In the genomic region with DNA sequence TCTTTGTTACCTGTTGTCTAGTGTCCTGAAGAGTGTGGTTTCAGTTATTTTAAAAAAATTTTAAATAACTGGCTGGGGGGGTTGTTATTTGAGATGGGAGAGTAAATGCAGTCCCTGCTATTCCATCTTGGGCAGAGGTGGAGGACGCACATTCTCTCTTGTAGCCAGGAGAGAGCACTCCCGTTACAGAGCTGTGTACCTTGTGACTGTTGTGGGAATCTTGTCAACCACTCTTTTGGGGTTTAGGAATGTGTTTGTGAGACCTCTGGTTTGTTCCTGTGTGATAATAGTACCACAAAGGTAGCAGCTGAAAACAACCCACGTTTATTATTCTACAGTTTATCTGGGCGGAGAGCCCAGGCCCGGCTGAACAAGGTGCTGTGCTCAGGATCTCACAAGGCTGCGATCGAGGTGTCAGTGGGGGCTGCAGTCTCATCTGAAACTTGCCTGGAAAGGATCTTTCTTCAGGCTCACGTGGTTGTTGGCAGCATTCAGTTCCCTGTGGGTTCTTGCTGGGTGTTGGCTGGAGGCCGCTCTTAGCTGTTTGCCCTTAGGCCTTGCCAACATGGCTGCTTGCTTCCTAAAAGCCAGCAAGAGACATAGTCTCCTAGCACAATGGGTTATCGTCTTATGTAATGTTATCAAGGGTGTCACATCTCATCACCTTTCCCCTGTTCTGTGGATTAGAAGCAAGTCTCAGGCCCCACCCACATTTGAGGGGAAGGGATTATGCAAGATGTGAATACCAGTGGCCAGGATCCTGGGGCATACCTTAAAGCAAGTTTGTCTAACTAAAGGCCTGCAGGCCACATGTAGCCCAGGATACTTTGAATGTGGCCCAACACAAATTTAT, we compare ENCODE assay signal across 31 cellular contexts. TPM values are rescaled to one million over a fixed set of nuclear protein-coding genes. Genes with fewer than 3 reads are reported as not detected.
DNase-seq lines count a peak whose midpoint lies in the region; ATAC-seq and TF ChIP-seq lines count a peak whose summit lies in the region.
"Had no signal": no experiment of that assay in that cellular context is flagged by ENCODE, and none has a peak within 500 bp of the region (broad histone marks: within the 10 kb centered on the region; RNA-seq: fewer than 3 reads in every experiment).

No MANE protein-coding gene starts in this region.

- DNase-seq in Right ventricle myocardium superior (no peak), cardiac septum (ENCODE audit: low spot score) (no peak), fibroblast of villous mesenchyme (ENCODE audit: low read depth) (peak; percentile 20), trophoblast cell (peak; percentile 96), NCI-H2171 treated with DMSO at 0.1 percent for 48 hours (lab: John Stamatoyannopoulos, UW) (no peak)
- no peak for DNase-seq in activated T-helper 2 cell treated with anti-CD3 and anti-CD28 coated beads, Interferon-gamma antibody, Interleukin-2, Interleukin-4, amounts not matched to agents 10 μg/mL and 5 μg/mL and 100 μg/mL, durations not matched to agents 14 hours and 24 hours and 36 hours (ENCODE audit: low spot score)
- no peak for DNase-seq in activated T-cell treated with anti-CD3 and anti-CD28 coated beads, Interleukin-2, amount 50 U/mL, for 72 hours
- DNase-seq: activated CD4-positive, alpha-beta T cell treated with anti-CD3 and anti-CD28 coated beads, Interleukin-2, amount 50 U/mL, for 4 hours; activated CD8-positive, alpha-beta memory T cell treated with anti-CD3 and anti-CD28 coated beads, Interleukin-2, amount 50 U/mL, for 48 hours; activated naive CD4-positive, alpha-beta T cell treated with anti-CD3 and anti-CD28 coated beads for 36 hours; anterior cingulate cortex; BE2C; Caco-2; H7; hippocampal formation; KG1; NCI-H1092 treated with DMSO at 0.1 percent for 48 hours; NCI-H2081 treated with DMSO at 0.1 percent for 48 hours; NCI-H510A treated with DMSO at 0.1 percent for 48 hours; NK-92 treated with Interleukin-12 subunit alpha and Interleukin-12 subunit beta, amount 100 ng/mL, for 24 hours; pancreas; SK-N-SH; stimulated activated naive CD4-positive, alpha-beta T cell treated with Interleukin-2 at 50 U/mL for 16 hours had no signal

- H2AFZ ChIP-seq in trophoblast cell (ENCODE audit: insufficient read depth, low read length, poor library complexity) = no peak overlapping the region

- no peak overlapping the region for H4K91ac ChIP-seq in trophoblast cell (ENCODE audit: low read depth, low read length)

- peaks cover 1% of the 10 kb centered on the region for H3K9me3 ChIP-seq in trophoblast cell (ENCODE audit: insufficient read depth, low read depth, low read length)
- H3K9me3 ChIP-seq: pancreas had no signal

- H2BK120ac ChIP-seq in trophoblast cell (ENCODE audit: insufficient read depth, low read length, poor library complexity) = no peak overlapping the region

- no peak overlapping the region for H3K23ac ChIP-seq in trophoblast cell (ENCODE audit: low read length)

- H2AK5ac ChIP-seq in trophoblast cell (ENCODE audit: low read length) = no peak overlapping the region

- H3K79me1 ChIP-seq in trophoblast cell (ENCODE audit: low read length) = no peaks in the 10 kb centered on the region

- H3K27ac Mint-ChIP-seq in activated T-helper 2 cell treated with anti-CD3 and anti-CD28 coated beads, Interferon-gamma antibody, Interleukin-2, Interleukin-4, amounts not matched to agents 10 μg/mL and 5 μg/mL and 100 μg/mL, durations not matched to agents 14 hours and 24 hours and 36 hours = no peak overlapping the region
- H3K27ac Mint-ChIP-seq in activated T-cell treated with anti-CD3 and anti-CD28 coated beads, Interleukin-2, amount 50 U/mL, for 72 hours = no peak overlapping the region
- H3K27ac Mint-ChIP-seq: activated naive CD4-positive, alpha-beta T cell treated with anti-CD3 and anti-CD28 coated beads for 36 hours; natural killer cell treated with Interleukin-12 subunit alpha and Interleukin-12 subunit beta and Interleukin-15 and Interleukin-18, amount 100 ng/mL, for 72 hours had no signal

- no peak overlapping the region for H3K4ac ChIP-seq in trophoblast cell (ENCODE audit: low read depth, low read length)

- H2BK5ac ChIP-seq in trophoblast cell (ENCODE audit: low read depth, low read length, poor library complexity) = no peak overlapping the region

- no CpG with 5 or more reads among the region's 10 CpGs for WGBS in trophoblast cell (ENCODE audit: extremely low coverage, insufficient coverage, insufficient read length)

- peak; percentile 36 for ATAC-seq in Right ventricle myocardium superior (ENCODE audit: poor library complexity)
- no peak for ATAC-seq in GM19463 (IDR thresholded peaks at IDR 0.05; ENCODE audit: unreplicated experiment)
- no peak for ATAC-seq in activated T-cell treated with anti-CD3 and anti-CD28 coated beads, Interleukin-2, amount 50 U/mL, for 72 hours (replicated peaks in 1 of 2)
- ATAC-seq: natural killer cell treated with Interleukin-12 subunit alpha and Interleukin-12 subunit beta and Interleukin-15 and Interleukin-18, amount 100 ng/mL, for 72 hours; pancreas had no signal

- H3K4me3 ChIP-seq in fibroblast of villous mesenchyme (ENCODE audit: low read depth, low read length) (no peak overlapping the region), trophoblast cell (ENCODE audit: low read depth, low read length) (no peak overlapping the region)
- H3K4me3 ChIP-seq: pancreas had no signal

- peaks cover 19 to 31% of the 10 kb centered on the region in 2 experiments for H3K36me3 ChIP-seq in trophoblast cell (ENCODE audit: control insufficient read depth in 1 of 2, insufficient read depth in 2 of 2, low read length in 2 of 2)

- H3K4me3 Mint-ChIP-seq in activated T-helper 2 cell treated with anti-CD3 and anti-CD28 coated beads, Interferon-gamma antibody, Interleukin-2, Interleukin-4, amounts not matched to agents 10 μg/mL and 5 μg/mL and 100 μg/mL, durations not matched to agents 14 hours and 24 hours and 36 hours (ENCODE audit: low read depth) = no peak overlapping the region
- no peak overlapping the region for H3K4me3 Mint-ChIP-seq in activated T-cell treated with anti-CD3 and anti-CD28 coated beads, Interleukin-2, amount 50 U/mL, for 72 hours
- H3K4me3 Mint-ChIP-seq: activated naive CD4-positive, alpha-beta T cell treated with anti-CD3 and anti-CD28 coated beads for 36 hours; natural killer cell treated with Interleukin-12 subunit alpha and Interleukin-12 subunit beta and Interleukin-15 and Interleukin-18, amount 100 ng/mL, for 72 hours had no signal

- no peak for TF ChIP-seq CTCF in fibroblast of villous mesenchyme (IDR thresholded peaks at IDR 0.05; ENCODE audit: insufficient read depth, low read depth, low read length)

- H3K27me3 Mint-ChIP-seq in activated T-helper 2 cell treated with anti-CD3 and anti-CD28 coated beads, Interferon-gamma antibody, Interleukin-2, Interleukin-4, amounts not matched to agents 10 μg/mL and 5 μg/mL and 100 μg/mL, durations not matched to agents 14 hours and 24 hours and 36 hours (ENCODE audit: low read depth) = no peaks in the 10 kb centered on the region
- H3K27me3 Mint-ChIP-seq in activated T-cell treated with anti-CD3 and anti-CD28 coated beads, Interleukin-2, amount 50 U/mL, for 72 hours (ENCODE audit: low read depth) = no peaks in the 10 kb centered on the region
- H3K27me3 Mint-ChIP-seq: natural killer cell treated with Interleukin-12 subunit alpha and Interleukin-12 subunit beta and Interleukin-15 and Interleukin-18, amount 100 ng/mL, for 72 hours had no signal

- no peaks in the 10 kb centered on the region for H3K79me2 ChIP-seq in trophoblast cell (ENCODE audit: control insufficient read depth, insufficient read depth, low read length, poor library complexity)

- no peak overlapping the region for H4K8ac ChIP-seq in trophoblast cell (ENCODE audit: low read depth, low read length)

- H3K27ac ChIP-seq in trophoblast cell (ENCODE audit: low read depth, low read length) = no peak overlapping the region
- H3K27ac ChIP-seq: pancreas had no signal

- H2BK12ac ChIP-seq in trophoblast cell (ENCODE audit: low read length) = no peak overlapping the region

- intact Hi-C loops in Right ventricle myocardium superior (cut with DNase I) = loop anchor here (10.0 kb wide), 1 partner anchor 161 kb away; no protein-coding TSS in a partner anchor
- intact Hi-C loops in cardiac septum (cut with DNase I) = no loop called here
- intact Hi-C loops in activated T-helper 2 cell treated with anti-CD3 and anti-CD28 coated beads, Interferon-gamma antibody, Interleukin-2, Interleukin-4, amounts not matched to agents 10 μg/mL and 5 μg/mL and 100 μg/mL, durations not matched to agents 14 hours and 24 hours and 36 hours (cut with micrococcal nuclease) = no loop called here

- no peaks in the 10 kb centered on the region for H3K27me3 ChIP-seq in trophoblast cell (ENCODE audit: insufficient read depth, low read length)
- H3K27me3 ChIP-seq: BE2C, pancreas had no signal

- no peak overlapping the region for H4K12ac ChIP-seq in trophoblast cell (ENCODE audit: low read depth, low read length)

- H3K9ac ChIP-seq in trophoblast cell (ENCODE audit: low read length) = no peak overlapping the region
- H3K9ac ChIP-seq: SK-N-SH had no signal

- H3K4me1 Mint-ChIP-seq in activated T-helper 2 cell treated with anti-CD3 and anti-CD28 coated beads, Interferon-gamma antibody, Interleukin-2, Interleukin-4, amounts not matched to agents 10 μg/mL and 5 μg/mL and 100 μg/mL, durations not matched to agents 14 hours and 24 hours and 36 hours (ENCODE audit: low read depth) = no peaks in the 10 kb centered on the region
- H3K4me1 Mint-ChIP-seq in activated T-cell treated with anti-CD3 and anti-CD28 coated beads, Interleukin-2, amount 50 U/mL, for 72 hours (ENCODE audit: low read depth) = no peaks in the 10 kb centered on the region

- H3K4me1 ChIP-seq in trophoblast cell (ENCODE audit: control insufficient read depth in 1 of 2, insufficient read depth in 2 of 2, low read length in 2 of 2) = no peaks in the 10 kb centered on the region
- H3K4me1 ChIP-seq: BE2C, Caco-2, pancreas had no signal

- H3K14ac ChIP-seq in trophoblast cell (ENCODE audit: low read length) = no peak overlapping the region

- H3K18ac ChIP-seq in trophoblast cell (ENCODE audit: low read length) = no peak overlapping the region

- peaks cover 25% of the 10 kb centered on the region for H3K9me3 Mint-ChIP-seq in activated T-helper 2 cell treated with anti-CD3 and anti-CD28 coated beads, Interferon-gamma antibody, Interleukin-2, Interleukin-4, amounts not matched to agents 10 μg/mL and 5 μg/mL and 100 μg/mL, durations not matched to agents 14 hours and 24 hours and 36 hours
- H3K9me3 Mint-ChIP-seq in activated T-cell treated with anti-CD3 and anti-CD28 coated beads, Interleukin-2, amount 50 U/mL, for 72 hours = peaks cover 6 to 7% of the 10 kb centered on the region in 2 donors

- peaks cover 96% of the 10 kb centered on the region for H3K36me3 Mint-ChIP-seq in activated T-helper 2 cell treated with anti-CD3 and anti-CD28 coated beads, Interferon-gamma antibody, Interleukin-2, Interleukin-4, amounts not matched to agents 10 μg/mL and 5 μg/mL and 100 μg/mL, durations not matched to agents 14 hours and 24 hours and 36 hours (ENCODE audit: low read depth)
- H3K36me3 Mint-ChIP-seq in activated T-cell treated with anti-CD3 and anti-CD28 coated beads, Interleukin-2, amount 50 U/mL, for 72 hours (ENCODE audit: insufficient read depth in 2 of 2) = peaks cover 17 to 61% of the 10 kb centered on the region in 2 donors

- H3K4me2 ChIP-seq in trophoblast cell (ENCODE audit: low read length) = no peak overlapping the region
- H3K4me2 ChIP-seq: SK-N-SH had no signal

RNA-seq across cellular contexts. Expression of a gene that starts 20.6 kb away (rescaled TPM):
- total RNA-seq in Right ventricle myocardium superior = 13.5 TPM
- total RNA-seq in cardiac septum = 12.3 TPM
- total RNA-seq in fibroblast of villous mesenchyme = 9.9 and 14.2 TPM in 2 replicates
- polyA plus RNA-seq in trophoblast cell (2013) = 6.2 and 6.6 TPM in 2 replicates
- total RNA-seq in activated T-helper 2 cell treated with anti-CD3 and anti-CD28 coated beads, Interferon-gamma antibody, Interleukin-2, Interleukin-4, amounts not matched to agents 10 μg/mL and 5 μg/mL and 100 μg/mL, durations not matched to agents 14 hours and 24 hours and 36 hours = 31.3 and 31.6 TPM in 2 replicates
- total RNA-seq in activated T-cell treated with anti-CD3 and anti-CD28 coated beads, Interleukin-2, amount 50 U/mL, for 72 hours = 10 to 100 TPM; 29.2 to 40.6 TPM

RNA-seq across cellular contexts. Expression of a gene that starts 20.7 kb away (rescaled TPM):
- total RNA-seq in Right ventricle myocardium superior (124 TPM), cardiac septum (58.0 TPM), fibroblast of villous mesenchyme (43.5 and 47.1 TPM in 2 replicates)
- 47.9 and 49.0 TPM in 2 replicates for polyA plus RNA-seq in trophoblast cell (2013)
- 104 and 106 TPM in 2 replicates for total RNA-seq in activated T-helper 2 cell treated with anti-CD3 and anti-CD28 coated beads, Interferon-gamma antibody, Interleukin-2, Interleukin-4, amounts not matched to agents 10 μg/mL and 5 μg/mL and 100 μg/mL, durations not matched to agents 14 hours and 24 hours and 36 hours
- total RNA-seq in activated T-cell treated with anti-CD3 and anti-CD28 coated beads, Interleukin-2, amount 50 U/mL, for 72 hours = 10 to 100 TPM; 56.4 to 74.0 TPM

RNA-seq across cellular contexts. Expression of a gene that starts 56.5 kb away (rescaled TPM):
- not detected for total RNA-seq in Right ventricle myocardium superior
- total RNA-seq in cardiac septum = not detected
- not detected in 2 replicates for total RNA-seq in fibroblast of villous mesenchyme
- not detected in 2 replicates for polyA plus RNA-seq in trophoblast cell (2013)
- total RNA-seq in activated T-helper 2 cell treated with anti-CD3 and anti-CD28 coated beads, Interferon-gamma antibody, Interleukin-2, Interleukin-4, amounts not matched to agents 10 μg/mL and 5 μg/mL and 100 μg/mL, durations not matched to agents 14 hours and 24 hours and 36 hours = not detected in 2 replicates
- total RNA-seq in activated T-cell treated with anti-CD3 and anti-CD28 coated beads, Interleukin-2, amount 50 U/mL, for 72 hours = not detected
- total RNA-seq: A172; activated naive CD4-positive, alpha-beta T cell treated with anti-CD3 and anti-CD28 coated beads for 36 hours; Caco-2; Daoy; H7; HT1080; natural killer cell treated with Interleukin-12 subunit alpha and Interleukin-12 subunit beta and Interleukin-15 and Interleukin-18, amount 100 ng/mL, for 72 hours; pancreas; skeletal muscle tissue; T-helper 2 cell treated with Interferon-gamma antibody and Interleukin-4, amounts not matched to agents 100 ng/mL and 5 ng/mL, for 36 hours; urinary bladder had no signal
- polyA plus RNA-seq: pancreas, SK-N-SH had no signal

Comparison
In these comparisons a context has a peak if more than half of its experiments do, and no peak if none do; other contexts are left out.
1. DNase-seq: peak in fibroblast of villous mesenchyme (single experiment) and trophoblast cell (2 of 2); none in Right ventricle myocardium superior (single experiment), cardiac septum (single experiment), NCI-H2171 treated with DMSO at 0.1 percent for 48 hours (single experiment), activated T-helper 2 cell treated with anti-CD3 and anti-CD28 coated beads, Interferon-gamma antibody, Interleukin-2, Interleukin-4, amounts not matched to agents 10 μg/mL and 5 μg/mL and 100 μg/mL, durations not matched to agents 14 hours and 24 hours and 36 hours (single experiment) and activated T-cell treated with anti-CD3 and anti-CD28 coated beads, Interleukin-2, amount 50 U/mL, for 72 hours (0 of 2).